In the genomic region with DNA sequence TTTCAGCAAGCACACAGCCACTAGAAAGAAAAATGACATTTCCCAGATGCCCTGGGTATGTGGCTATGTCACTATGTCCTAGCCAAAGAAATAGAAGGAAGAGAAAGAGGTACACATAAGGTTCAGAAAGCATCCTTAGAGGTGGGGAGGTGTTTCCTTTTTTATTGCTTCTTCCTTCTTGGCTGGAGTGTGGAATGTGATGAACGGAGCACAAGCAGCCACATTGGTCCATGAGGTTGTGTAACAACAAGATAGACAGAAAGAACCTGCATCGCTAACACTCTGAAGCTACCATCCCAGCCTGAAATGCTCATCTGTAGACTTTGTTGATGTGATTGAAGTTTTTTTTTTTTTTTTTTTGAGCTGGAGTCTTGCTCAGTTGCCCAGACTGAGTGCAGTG, we compare ENCODE assay signal across 2 cellular contexts.
A peak's percentile ranks its signal among the peaks of the same experiment; 100 is the strongest.
TF ChIP-seq lines count a peak whose summit lies in the region.

No MANE protein-coding gene starts in this region.

TF ChIP-seq in HEK293, 187 proteins besides CTCF, POLR2A, EP300 and RAD21:
- no peak for TF ChIP-seq ZNF629 (tag by site-specific recombination; IDR thresholded peaks at IDR 0.05)
- TF ChIP-seq, protein P1, sequence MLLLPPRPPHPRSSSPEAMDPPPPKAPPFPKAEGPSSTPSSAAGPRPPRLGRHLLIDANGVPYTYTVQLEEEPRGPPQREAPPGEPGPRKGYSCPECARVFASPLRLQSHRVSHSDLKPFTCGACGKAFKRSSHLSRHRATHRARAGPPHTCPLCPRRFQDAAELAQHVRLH (tag by site-specific recombination; IDR thresholded peaks at IDR 0.05), result 0 out of 2 replicates have a peak, but pooled peaks have one; percentile 20
- TF ChIP-seq ZNF621 (tag by site-specific recombination; IDR thresholded peaks at IDR 0.05), result no peak
- TF ChIP-seq ZNF776 (tag by site-specific recombination; IDR thresholded peaks at IDR 0.05; ENCODE audit: borderline replicate concordance), result no peak
- TF ChIP-seq, protein P2, sequence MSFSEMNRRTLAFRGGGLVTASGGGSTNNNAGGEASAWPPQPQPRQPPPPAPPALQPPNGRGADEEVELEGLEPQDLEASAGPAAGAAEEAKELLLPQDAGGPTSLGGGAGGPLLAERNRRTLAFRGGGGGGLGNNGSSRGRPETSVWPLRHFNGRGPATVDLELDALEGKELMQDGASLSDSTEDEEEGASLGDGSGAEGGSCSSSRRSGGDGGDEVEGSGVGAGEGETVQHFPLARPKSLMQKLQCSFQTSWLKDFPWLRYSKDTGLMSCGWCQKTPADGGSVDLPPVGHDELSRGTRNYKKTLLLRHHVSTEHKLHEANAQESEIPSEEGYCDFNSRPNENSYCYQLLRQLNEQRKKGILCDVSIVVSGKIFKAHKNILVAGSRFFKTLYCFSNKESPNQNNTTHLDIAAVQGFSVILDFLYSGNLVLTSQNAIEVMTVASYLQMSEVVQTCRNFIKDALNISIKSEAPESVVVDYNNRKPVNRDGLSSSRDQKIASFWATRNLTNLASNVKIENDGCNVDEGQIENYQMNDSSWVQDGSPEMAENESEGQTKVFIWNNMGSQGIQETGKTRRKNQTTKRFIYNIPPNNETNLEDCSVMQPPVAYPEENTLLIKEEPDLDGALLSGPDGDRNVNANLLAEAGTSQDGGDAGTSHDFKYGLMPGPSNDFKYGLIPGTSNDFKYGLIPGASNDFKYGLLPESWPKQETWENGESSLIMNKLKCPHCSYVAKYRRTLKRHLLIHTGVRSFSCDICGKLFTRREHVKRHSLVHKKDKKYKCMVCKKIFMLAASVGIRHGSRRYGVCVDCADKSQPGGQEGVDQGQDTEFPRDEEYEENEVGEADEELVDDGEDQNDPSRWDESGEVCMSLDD (tag by site-specific recombination; IDR thresholded peaks at IDR 0.05), result no peak
- TF ChIP-seq ZNF157 (tag by site-specific recombination; IDR thresholded peaks at IDR 0.05), result no peak
- no peak for TF ChIP-seq SP2 (tag by site-specific recombination; IDR thresholded peaks at IDR 0.05)
- TF ChIP-seq ZNF37A (tag by site-specific recombination; IDR thresholded peaks at IDR 0.05), result no peak
- 0 out of 2 replicates have a peak, but pooled peaks have one; percentile 27 for TF ChIP-seq ZNF121 (tag by site-specific recombination; IDR thresholded peaks at IDR 0.05)
- TF ChIP-seq, protein P3, sequence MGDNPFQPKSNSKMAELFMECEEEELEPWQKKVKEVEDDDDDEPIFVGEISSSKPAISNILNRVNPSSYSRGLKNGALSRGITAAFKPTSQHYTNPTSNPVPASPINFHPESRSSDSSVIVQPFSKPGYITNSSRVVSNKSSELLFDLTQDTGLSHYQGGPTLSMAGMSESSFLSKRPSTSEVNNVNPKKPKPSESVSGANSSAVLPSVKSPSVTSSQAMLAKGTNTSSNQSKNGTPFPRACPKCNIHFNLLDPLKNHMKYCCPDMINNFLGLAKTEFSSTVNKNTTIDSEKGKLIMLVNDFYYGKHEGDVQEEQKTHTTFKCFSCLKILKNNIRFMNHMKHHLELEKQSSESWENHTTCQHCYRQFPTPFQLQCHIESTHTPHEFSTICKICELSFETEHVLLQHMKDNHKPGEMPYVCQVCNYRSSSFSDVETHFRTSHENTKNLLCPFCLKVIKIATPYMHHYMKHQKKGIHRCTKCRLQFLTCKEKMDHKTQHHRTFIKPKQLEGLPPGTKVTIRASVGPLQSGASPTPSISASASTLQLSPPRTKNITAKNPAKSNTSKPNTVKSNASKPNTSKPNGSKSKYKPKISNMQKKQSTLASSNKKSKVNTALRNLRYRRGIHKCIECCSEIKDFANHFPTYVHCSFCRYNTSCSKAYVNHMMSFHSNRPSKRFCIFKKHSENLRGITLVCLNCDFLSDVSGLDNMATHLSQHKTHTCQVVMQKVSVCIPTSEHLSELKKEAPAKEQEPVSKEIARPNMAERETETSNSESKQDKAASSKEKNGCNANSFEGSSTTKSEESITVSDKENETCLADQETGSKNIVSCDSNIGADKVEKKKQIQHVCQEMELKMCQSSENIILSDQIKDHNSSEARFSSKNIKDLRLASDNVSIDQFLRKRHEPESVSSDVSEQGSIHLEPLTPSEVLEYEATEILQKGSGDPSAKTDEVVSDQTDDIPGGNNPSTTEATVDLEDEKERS (tag by site-specific recombination; IDR thresholded peaks at IDR 0.05), result peak; percentile 80; the same call in 1 of the 2 replicates
- no peak for TF ChIP-seq ZNF133 (tag by site-specific recombination; IDR thresholded peaks at IDR 0.05)
- TF ChIP-seq ZNF248 (tag by site-specific recombination; IDR thresholded peaks at IDR 0.05), result no peak
- TF ChIP-seq ZNF324 (tag by site-specific recombination; IDR thresholded peaks at IDR 0.05), result no peak

TF ChIP-seq in GM12878, 131 proteins besides CTCF, POLR2A, EP300 and RAD21:
- TF ChIP-seq, protein P4, sequence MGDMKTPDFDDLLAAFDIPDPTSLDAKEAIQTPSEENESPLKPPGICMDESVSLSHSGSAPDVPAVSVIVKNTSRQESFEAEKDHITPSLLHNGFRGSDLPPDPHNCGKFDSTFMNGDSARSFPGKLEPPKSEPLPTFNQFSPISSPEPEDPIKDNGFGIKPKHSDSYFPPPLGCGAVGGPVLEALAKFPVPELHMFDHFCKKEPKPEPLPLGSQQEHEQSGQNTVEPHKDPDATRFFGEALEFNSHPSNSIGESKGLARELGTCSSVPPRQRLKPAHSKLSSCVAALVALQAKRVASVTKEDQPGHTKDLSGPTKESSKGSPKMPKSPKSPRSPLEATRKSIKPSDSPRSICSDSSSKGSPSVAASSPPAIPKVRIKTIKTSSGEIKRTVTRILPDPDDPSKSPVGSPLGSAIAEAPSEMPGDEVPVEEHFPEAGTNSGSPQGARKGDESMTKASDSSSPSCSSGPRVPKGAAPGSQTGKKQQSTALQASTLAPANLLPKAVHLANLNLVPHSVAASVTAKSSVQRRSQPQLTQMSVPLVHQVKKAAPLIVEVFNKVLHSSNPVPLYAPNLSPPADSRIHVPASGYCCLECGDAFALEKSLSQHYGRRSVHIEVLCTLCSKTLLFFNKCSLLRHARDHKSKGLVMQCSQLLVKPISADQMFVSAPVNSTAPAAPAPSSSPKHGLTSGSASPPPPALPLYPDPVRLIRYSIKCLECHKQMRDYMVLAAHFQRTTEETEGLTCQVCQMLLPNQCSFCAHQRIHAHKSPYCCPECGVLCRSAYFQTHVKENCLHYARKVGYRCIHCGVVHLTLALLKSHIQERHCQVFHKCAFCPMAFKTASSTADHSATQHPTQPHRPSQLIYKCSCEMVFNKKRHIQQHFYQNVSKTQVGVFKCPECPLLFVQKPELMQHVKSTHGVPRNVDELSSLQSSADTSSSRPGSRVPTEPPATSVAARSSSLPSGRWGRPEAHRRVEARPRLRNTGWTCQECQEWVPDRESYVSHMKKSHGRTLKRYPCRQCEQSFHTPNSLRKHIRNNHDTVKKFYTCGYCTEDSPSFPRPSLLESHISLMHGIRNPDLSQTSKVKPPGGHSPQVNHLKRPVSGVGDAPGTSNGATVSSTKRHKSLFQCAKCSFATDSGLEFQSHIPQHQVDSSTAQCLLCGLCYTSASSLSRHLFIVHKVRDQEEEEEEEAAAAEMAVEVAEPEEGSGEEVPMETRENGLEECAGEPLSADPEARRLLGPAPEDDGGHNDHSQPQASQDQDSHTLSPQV (IDR thresholded peaks at IDR 0.05), result no peak
- peak; percentile 51; the same call in 1 of the 2 replicates for TF ChIP-seq SMARCA5 (IDR thresholded peaks at IDR 0.05)
